In the genomic region with DNA sequence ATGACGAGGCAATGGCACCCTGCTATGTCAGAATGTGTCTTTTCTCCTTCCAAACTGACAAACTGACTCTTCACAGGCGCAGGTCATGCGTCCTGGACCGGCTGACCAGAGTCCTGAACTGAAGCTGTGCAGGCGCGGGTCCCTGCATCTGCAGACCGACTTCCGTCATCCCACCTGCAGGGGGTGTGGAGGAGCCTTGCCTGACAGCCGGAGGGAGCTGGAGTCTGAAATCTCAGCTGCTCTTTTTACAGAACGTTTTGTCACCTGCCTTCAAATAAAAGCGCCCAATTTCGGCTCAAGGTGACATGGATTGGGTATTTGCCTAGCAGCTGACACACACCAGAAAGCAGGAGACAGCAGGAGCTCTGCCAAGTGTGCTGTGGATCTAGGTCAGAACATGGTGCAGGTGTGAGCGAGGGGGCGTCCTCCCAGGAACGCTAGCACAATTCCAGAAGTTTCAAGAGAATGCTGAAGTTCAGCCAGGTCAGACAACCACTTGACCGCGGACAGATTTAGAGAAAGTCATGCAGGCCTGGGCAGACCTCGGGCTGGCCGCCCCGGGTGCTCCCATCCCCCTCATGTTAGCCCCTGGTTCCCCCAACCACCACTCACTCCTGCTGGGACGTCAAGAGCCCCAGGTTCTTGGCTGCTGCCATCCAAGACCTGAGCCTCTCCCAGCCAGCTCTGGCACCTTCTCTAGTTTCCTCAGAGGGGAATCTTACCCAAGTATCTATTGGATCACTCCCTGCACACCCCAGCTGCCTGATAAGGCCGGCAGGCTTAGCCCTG, we compare ENCODE assay signal across 1 cellular context.
TF ChIP-seq lines count a peak whose summit lies in the region.

No MANE protein-coding gene starts in this region.

TF ChIP-seq in H1, 55 proteins besides CTCF, POLR2A, EP300 and RAD21:
- TF ChIP-seq, protein P1, sequence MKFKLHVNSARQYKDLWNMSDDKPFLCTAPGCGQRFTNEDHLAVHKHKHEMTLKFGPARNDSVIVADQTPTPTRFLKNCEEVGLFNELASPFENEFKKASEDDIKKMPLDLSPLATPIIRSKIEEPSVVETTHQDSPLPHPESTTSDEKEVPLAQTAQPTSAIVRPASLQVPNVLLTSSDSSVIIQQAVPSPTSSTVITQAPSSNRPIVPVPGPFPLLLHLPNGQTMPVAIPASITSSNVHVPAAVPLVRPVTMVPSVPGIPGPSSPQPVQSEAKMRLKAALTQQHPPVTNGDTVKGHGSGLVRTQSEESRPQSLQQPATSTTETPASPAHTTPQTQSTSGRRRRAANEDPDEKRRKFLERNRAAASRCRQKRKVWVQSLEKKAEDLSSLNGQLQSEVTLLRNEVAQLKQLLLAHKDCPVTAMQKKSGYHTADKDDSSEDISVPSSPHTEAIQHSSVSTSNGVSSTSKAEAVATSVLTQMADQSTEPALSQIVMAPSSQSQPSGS (IDR thresholded peaks at IDR 0.05; ENCODE audit: low read length): no peak
- TF ChIP-seq CBX5 (IDR thresholded peaks at IDR 0.05; ENCODE audit: low read depth, low read length) (no peak), PHF8 (conservative IDR thresholded peaks at IDR 0.05; ENCODE audit: low read depth, low read length) (no peak), SUZ12 (IDR thresholded peaks at IDR 0.05; ENCODE audit: low read length) (no peak), TBP (IDR thresholded peaks at IDR 0.05; ENCODE audit: low read depth, low read length) (no peak), TAF1 (IDR thresholded peaks at IDR 0.05; ENCODE audit: low read depth, low read length) (no peak), JUND (IDR thresholded peaks at IDR 0.05; ENCODE audit: low read length) (no peak), SIRT6 (IDR thresholded peaks at IDR 0.05; ENCODE audit: low read length) (no peak)
